ENCODE assay signal across 8 cellular contexts in genomic region chr22:24985824-24986214, GRCh38. TPM values are rescaled to one million over a fixed set of nuclear protein-coding genes. Genes with fewer than 3 reads are reported as not detected.
DNase-seq lines count a peak whose midpoint lies in the region; ATAC-seq, FAIRE-seq and TF ChIP-seq lines count a peak whose summit lies in the region.

No MANE protein-coding gene starts in this region.

- in situ Hi-C loops in GM13976 (cut with MboI; ENCODE audit: low sequenced_read_pairs, unreplicated experiment): no loop called here

- H3K9me3 ChIP-seq in subcutaneous abdominal adipose tissue (ENCODE audit: control insufficient read depth in 5 of 5, low read length in 5 of 5): no peaks in the 10 kb centered on the region

- H3K27ac ChIP-seq in subcutaneous abdominal adipose tissue (ENCODE audit: low read depth, low read length): peak overlapping the region; percentile 72

- DNase-seq in NB4 (ENCODE audit: low read depth): peak; percentile 36
- DNase-seq in bronchial epithelial cell (ENCODE audit: low read depth): peak; percentile 98
- peak; percentile 39 for DNase-seq in inferior parietal cortex (ENCODE audit: extremely low spot score)
- DNase-seq in GM12891 (ENCODE audit: insufficient read length, low spot score): no peak
- no peak for DNase-seq in 8988T
- DNase-seq in GM13976 (ENCODE audit: low spot score): no peak

- peaks cover 7 to 75% (median 24%) of the 10 kb centered on the region in 5 donors for H3K4me1 ChIP-seq in subcutaneous abdominal adipose tissue (ENCODE audit: control insufficient read depth in 5 of 5, insufficient read depth in 5 of 5, low read length in 5 of 5)

- no peak for TF ChIP-seq CTCF in NB4 (IDR thresholded peaks at IDR 0.05; ENCODE audit: low read depth, low read length)
- no peak for TF ChIP-seq CTCF in bronchial epithelial cell (IDR thresholded peaks at IDR 0.05; ENCODE audit: insufficient read depth, low read length, severe bottlenecking)
- no peak for TF ChIP-seq CTCF in GM13976 (IDR thresholded peaks at IDR 0.05; ENCODE audit: borderline replicate concordance, control extremely low read depth, extremely low read depth, insufficient read depth, missing control alignments)

- peak overlapping the region in 2 of 5 donors; percentile 26 to 38 for H3K9ac ChIP-seq in subcutaneous abdominal adipose tissue (ENCODE audit: low read length in 5 of 5)

- TF ChIP-seq POLR2A in NB4 (IDR thresholded peaks at IDR 0.05; ENCODE audit: extremely low read depth, insufficient read length) (no peak), GM12891 (IDR thresholded peaks at IDR 0.05; ENCODE audit: low read depth, low read length) (no peak)

- no peak for ATAC-seq in HG03432 (IDR thresholded peaks at IDR 0.05; ENCODE audit: unreplicated experiment)

- H3K27me3 ChIP-seq in bronchial epithelial cell (ENCODE audit: control insufficient read depth, insufficient read depth, low read length) (no peaks in the 10 kb centered on the region), subcutaneous abdominal adipose tissue (ENCODE audit: control insufficient read depth in 5 of 5, insufficient read depth in 4 of 5, low read length in 5 of 5) (peaks cover 0 to 3% (median 0%) of the 10 kb centered on the region in 5 donors)

- peak; percentile 72 for FAIRE-seq in bronchial epithelial cell (lab: Jason Lieb, UNC)
- FAIRE-seq in GM12891 (lab: Jason Lieb, UNC): no peak

- H3K36me3 ChIP-seq in bronchial epithelial cell (ENCODE audit: control insufficient read depth, insufficient read depth, low read length) (peaks cover 4% of the 10 kb centered on the region), subcutaneous abdominal adipose tissue (ENCODE audit: control insufficient read depth in 5 of 5, insufficient read depth in 5 of 5, low read length in 5 of 5) (no peaks in the 10 kb centered on the region)

- H3K4me3 ChIP-seq in NB4 (ENCODE audit: low read depth, low read length): no peak overlapping the region
- no peak overlapping the region for H3K4me3 ChIP-seq in bronchial epithelial cell (ENCODE audit: low read depth, low read length)
- H3K4me3 ChIP-seq in subcutaneous abdominal adipose tissue (ENCODE audit: low read depth in 1 of 5, low read length in 5 of 5): peak overlapping the region in 4 of 5 donors; percentile 7 to 44 (median 32)

TF ChIP-seq in GM12891, 5 proteins besides CTCF, POLR2A, EP300 and RAD21:
- TF ChIP-seq POU2F2 (IDR thresholded peaks at IDR 0.05; ENCODE audit: low read depth, low read length) (no peak), POLR2AphosphoS5 (IDR thresholded peaks at IDR 0.05; ENCODE audit: low read depth, low read length) (no peak), SPI1 (IDR thresholded peaks at IDR 0.05; ENCODE audit: low read depth, low read length) (no peak), PAX5 (IDR thresholded peaks at IDR 0.05; ENCODE audit: insufficient read depth, low read length, severe bottlenecking) (no peak), TAF1 (IDR thresholded peaks at IDR 0.05; ENCODE audit: low read depth, low read length) (no peak)

RNA-seq across cellular contexts. Expression of gene KIAA1671, which starts 33.3 kb away (rescaled TPM):
- 14.7 and 24.2 TPM in 2 replicates for total RNA-seq in bronchial epithelial cell
- 0.45 TPM for polyA plus RNA-seq in GM12891 (2012; ENCODE audit: low read depth, missing spikeins)

RNA-seq across cellular contexts. Expression of gene LHFPL7, which starts 39.3 kb away (rescaled TPM):
- not detected in 2 replicates for total RNA-seq in bronchial epithelial cell
- polyA plus RNA-seq in GM12891 (2012; ENCODE audit: low read depth, missing spikeins): not detected

Comparison
In these comparisons a context has a peak if more than half of its experiments do, and no peak if none do; other contexts are left out.
1. DNase-seq: peak in NB4 (single experiment), bronchial epithelial cell (single experiment) and inferior parietal cortex (single experiment); none in GM12891 (single experiment), 8988T (single experiment) and GM13976 (single experiment).
2. H3K4me3 ChIP-seq: peak in subcutaneous abdominal adipose tissue (4 of 5); none in NB4 (single experiment) and bronchial epithelial cell (single experiment).